In genomic region chr12:109153711-109154434, GRCh38 we compare ENCODE assay signal across 8 cellular contexts. TPM values are rescaled to one million over a fixed set of nuclear protein-coding genes. Genes with fewer than 3 reads are reported as not detected.
DNase-seq lines count a peak whose midpoint lies in the region; TF ChIP-seq lines count a peak whose summit lies in the region.

No MANE protein-coding gene starts in this region.

- H3K27me3 Mint-ChIP-seq in nephron (ENCODE audit: low read depth) = peaks cover 19% of the 10 kb centered on the region

- H3K36me3 Mint-ChIP-seq in nephron (ENCODE audit: low read depth) = no peaks in the 10 kb centered on the region

- peak overlapping the region; percentile 85 to 90 (median 89) for H3K4me3 Mint-ChIP-seq in nephron

- H3K27me3 ChIP-seq in SJCRH30 = peaks cover 11% of the 10 kb centered on the region

- H3K27ac ChIP-seq in SJCRH30 = no peak overlapping the region

- no peaks in the 10 kb centered on the region for H3K36me3 ChIP-seq in SJCRH30

- peak; percentile 3 for DNase-seq in ELR (ENCODE audit: low read depth)
- no peak for DNase-seq in SJCRH30
- DNase-seq in epithelial cell of proximal tubule (ENCODE audit: low read depth) = no peak
- DNase-seq in EL = no peak
- DNase-seq in dedifferentiated amniotic fluid mesenchymal stem cell (ENCODE audit: extremely low spot score) = no peak
- DNase-seq in NCI-H2029 treated with DMSO at 0.1 percent for 48 hours (lab: John Stamatoyannopoulos, UW) = no peak
- no peak for DNase-seq in epidermal melanocyte (ENCODE audit: insufficient read length, low spot score)

- no peaks in the 10 kb centered on the region for H3K4me1 ChIP-seq in SJCRH30

- H3K27ac Mint-ChIP-seq in nephron = peak overlapping the region in 1 of 3 experiments; percentile 35

- H3K9me3 ChIP-seq in SJCRH30 (replicated peaks) = no peaks in the 10 kb centered on the region

- H3K4me1 Mint-ChIP-seq in nephron = peaks cover 13% of the 10 kb centered on the region

- H3K4me3 ChIP-seq in SJCRH30 (peak overlapping the region; percentile 66), epithelial cell of proximal tubule (ENCODE audit: low read depth, low read length) (peak overlapping the region; percentile 71)

- no peak for TF ChIP-seq CTCF in epithelial cell of proximal tubule (conservative IDR thresholded peaks at IDR 0.05; ENCODE audit: low read depth, low read length)
- TF ChIP-seq CTCF in nephron (IDR thresholded peaks at IDR 0.05; ENCODE audit: unreplicated experiment in 3 of 3) = no peak

- no peaks in the 10 kb centered on the region for H3K9me3 Mint-ChIP-seq in nephron

RNA-seq across cellular contexts. Expression of gene ACACB, which starts 37.5 kb away (rescaled TPM):
- total RNA-seq in SJCRH30 (2014; rRNA removed; shearing (Covaris generic)) = 2.9 and 3.3 TPM in 2 replicates
- 1.3 and 26.5 TPM in 2 replicates for total RNA-seq in epithelial cell of proximal tubule

RNA-seq across cellular contexts. Expression of gene UNG, which starts 56.5 kb away (rescaled TPM):
- total RNA-seq in SJCRH30 (2014; rRNA removed; shearing (Covaris generic)) = 82.3 and 86.7 TPM in 2 replicates
- 101 and 118 TPM in 2 replicates for total RNA-seq in epithelial cell of proximal tubule
